Comparison of ENCODE assay signal across 13 cellular contexts in genomic region chr22:32103648-32104326, GRCh38. TPM values are rescaled to one million over a fixed set of nuclear protein-coding genes. Genes with fewer than 3 reads are reported as not detected.
DNase-seq lines count a peak whose midpoint lies in the region; ATAC-seq and TF ChIP-seq lines count a peak whose summit lies in the region.
"Had no signal": no experiment of that assay in that cellular context is flagged by ENCODE, and none has a peak within 500 bp of the region (broad histone marks: within the 10 kb centered on the region; RNA-seq: fewer than 3 reads in every experiment).

No MANE protein-coding gene starts in this region.

- H3K4me1 ChIP-seq in parathyroid adenoma: no peaks in the 10 kb centered on the region

- H3K36me3 ChIP-seq in parathyroid adenoma (ENCODE audit: control insufficient read depth, insufficient read depth, low read length): no peaks in the 10 kb centered on the region
- H3K36me3 ChIP-seq: neutrophil had no signal

- ATAC-seq in GM19463 (IDR thresholded peaks at IDR 0.05; ENCODE audit: unreplicated experiment) (no peak), HG03565 (IDR thresholded peaks at IDR 0.05; ENCODE audit: unreplicated experiment) (no peak)
- ATAC-seq: stimulated activated naive CD8-positive, alpha-beta T cell treated with anti-CD3 and anti-CD28 coated beads, Interleukin-15, Interleukin-2, amounts not matched to agents 100 U/mL and 50 U/mL, for 24 hours had no signal

- DNase-seq in NCI-H2171 treated with DMSO at 0.1 percent for 48 hours (lab: John Stamatoyannopoulos, UW): peak; percentile 57
- DNase-seq in NCI-H2171 (lab: John Stamatoyannopoulos, UW): no peak
- peak; percentile 17 for DNase-seq in NCI-H1105 (lab: John Stamatoyannopoulos, UW)
- no peak for DNase-seq in dorsolateral prefrontal cortex
- no peak for DNase-seq in GDM1 (lab: John Stamatoyannopoulos, UW)
- DNase-seq: activated CD4-positive, alpha-beta T cell treated with anti-CD3 and anti-CD28 coated beads for 1 hour; NCI-H1436; stimulated activated naive CD8-positive, alpha-beta T cell treated with anti-CD3 and anti-CD28 coated beads, Interleukin-15, Interleukin-2, amounts not matched to agents 100 U/mL and 50 U/mL, for 24 hours had no signal

- H3K4me3 ChIP-seq in dorsolateral prefrontal cortex: no peak overlapping the region
- H3K4me3 ChIP-seq in parathyroid adenoma (ENCODE audit: low read depth, low read length): no peak overlapping the region
- H3K4me3 ChIP-seq: coronary artery had no signal

- H3K79me2 ChIP-seq in parathyroid adenoma: no peaks in the 10 kb centered on the region

- H3K4me2 ChIP-seq in parathyroid adenoma (ENCODE audit: low read length): no peak overlapping the region

- H3K27me3 ChIP-seq in dorsolateral prefrontal cortex (peaks cover 0 to 10% (median 0%) of the 10 kb centered on the region in 45 donors), parathyroid adenoma (ENCODE audit: control insufficient read depth, insufficient read depth, low read length) (no peaks in the 10 kb centered on the region)

- H3K9me3 ChIP-seq in parathyroid adenoma (ENCODE audit: control insufficient read depth, low read length): no peaks in the 10 kb centered on the region
- H3K9me3 ChIP-seq: neutrophil had no signal

- H3K27ac ChIP-seq in dorsolateral prefrontal cortex: no peak overlapping the region
- no peak overlapping the region for H3K27ac ChIP-seq in parathyroid adenoma
- H3K27ac ChIP-seq: coronary artery, neutrophil had no signal

- peak in 52 of 56 donors; percentile 25 to 73 (median 50) for TF ChIP-seq CTCF in dorsolateral prefrontal cortex (IDR thresholded peaks at IDR 0.05 in 54 of 56, conservative IDR thresholded peaks at IDR 0.05 in 2 of 56; ENCODE audit: low read depth in 1 of 56, partially characterized antibody in 56 of 56)
- TF ChIP-seq CTCF in parathyroid adenoma (IDR thresholded peaks at IDR 0.05): peak; percentile 12

- H2AFZ ChIP-seq in parathyroid adenoma: no peak overlapping the region

- intact Hi-C loops in dorsolateral prefrontal cortex (cut with DNase I): loop anchor here (10.0 kb wide), 1 partner anchor 161 kb away; no protein-coding TSS in a partner anchor

- no peak overlapping the region for H3K9ac ChIP-seq in parathyroid adenoma

RNA-seq across cellular contexts. Expression of gene C22orf42, which starts 55.3 kb away (rescaled TPM):
- 1 to 10 TPM in 1 of 120 experiments, under 1 TPM in 5, not detected in 114; 0.37 to 1.1 (median 0.49) TPM for total RNA-seq in dorsolateral prefrontal cortex

Comparison
In these comparisons a context has a peak if more than half of its experiments do, and no peak if none do; other contexts are left out.
1. DNase-seq: peak in NCI-H2171 treated with DMSO at 0.1 percent for 48 hours (single experiment) and NCI-H1105 (single experiment); none in NCI-H2171 (single experiment), dorsolateral prefrontal cortex (0 of 10) and GDM1 (single experiment).